ENCODE assay signal across 27 cellular contexts in the genomic region with DNA sequence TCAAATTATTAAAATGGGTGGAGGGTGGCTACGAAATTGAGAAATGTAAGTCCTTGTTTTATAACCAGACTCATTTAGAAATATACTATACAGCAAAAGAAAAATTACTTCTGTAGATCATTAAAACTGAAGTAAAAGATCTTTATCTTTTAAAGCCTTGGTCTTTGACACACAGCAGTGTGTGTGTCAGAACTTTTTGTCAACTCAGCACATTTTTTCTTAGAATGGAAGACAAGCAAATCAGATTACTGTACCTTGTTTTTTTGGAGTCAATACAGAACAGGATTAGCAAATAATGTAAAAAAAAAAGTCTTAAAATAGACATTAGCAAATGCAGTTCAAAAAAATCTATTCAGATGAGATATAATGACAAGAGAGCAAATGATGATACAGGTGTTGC.
"Had no signal": no experiment of that assay in that cellular context is flagged by ENCODE, and none has a peak within 500 bp of the region (broad histone marks: within the 10 kb centered on the region; RNA-seq: fewer than 3 reads in every experiment).

No MANE protein-coding gene starts in this region.

- H3K27ac ChIP-seq: SJCRH30, SK-N-MC had no signal

- H3K4me3 ChIP-seq: SJCRH30, SK-N-MC had no signal

- H3K9me3 ChIP-seq: SJCRH30 had no signal

- H3K4me3 Mint-ChIP-seq: activated CD4-positive, alpha-beta T cell treated with anti-CD3 and anti-CD28 coated beads for 36 hours; activated CD4-positive, alpha-beta T cell treated with anti-CD3 and anti-CD28 coated beads, Interleukin-2, amount 10 ng/mL, durations not matched to agents 7 days and 5 days; activated CD8-positive, alpha-beta T cell treated with anti-CD3 and anti-CD28 coated beads, Interleukin-2, amount 10 ng/mL, durations not matched to agents 7 days and 5 days; activated naive CD4-positive, alpha-beta T cell treated with anti-CD3 and anti-CD28 coated beads for 36 hours; activated T-cell treated with anti-CD3 and anti-CD28 coated beads, Interleukin-2, amount 50 U/mL, for 24 hours; brain; WTC11 had no signal

- H3K4me1 ChIP-seq: SJCRH30 had no signal

- DNase-seq: activated CD4-positive, alpha-beta T cell treated with anti-CD3 and anti-CD28 coated beads for 36 hours; activated CD4-positive, alpha-beta T cell treated with anti-CD3 and anti-CD28 coated beads, Interleukin-2, amount 10 ng/mL, durations not matched to agents 7 days and 5 days; activated CD4-positive, alpha-beta T cell treated with anti-CD3 and anti-CD28 coated beads, Interleukin-2, amount 50 U/mL, for 48 hours; activated CD8-positive, alpha-beta T cell treated with anti-CD3 and anti-CD28 coated beads, Interleukin-2, amount 10 ng/mL, durations not matched to agents 7 days and 5 days; activated gamma-delta T cell treated with Interleukin-2 at 50 U/mL for 16 hours; activated naive CD4-positive, alpha-beta T cell treated with anti-CD3 and anti-CD28 coated beads for 36 hours; activated T-cell treated with anti-CD3 and anti-CD28 coated beads, Interleukin-2, amount 50 U/mL, for 24 hours; anterior cingulate cortex; caudate nucleus; cerebellar nuclear complex; NCI-H1092 treated with DMSO at 0.1 percent for 48 hours; NCI-H1417; NCI-H146; NCI-H187 treated with DMSO at 0.1 percent for 48 hours; NCI-H2081; NCI-H226; NCI-H524 treated with DMSO at 0.1 percent for 48 hours; SHP77; SJCRH30; T1000 had no signal

- H3K27me3 Mint-ChIP-seq: activated CD4-positive, alpha-beta T cell treated with anti-CD3 and anti-CD28 coated beads for 36 hours; activated CD4-positive, alpha-beta T cell treated with anti-CD3 and anti-CD28 coated beads, Interleukin-2, amount 10 ng/mL, durations not matched to agents 7 days and 5 days; activated T-cell treated with anti-CD3 and anti-CD28 coated beads, Interleukin-2, amount 50 U/mL, for 24 hours; brain had no signal

- H3K36me3 Mint-ChIP-seq: activated naive CD4-positive, alpha-beta T cell treated with anti-CD3 and anti-CD28 coated beads, Interleukin-2, amount 50 U/mL, for 72 hours; WTC11 had no signal

- H3K4me1 Mint-ChIP-seq: activated CD4-positive, alpha-beta T cell treated with anti-CD3 and anti-CD28 coated beads for 36 hours; activated CD4-positive, alpha-beta T cell treated with anti-CD3 and anti-CD28 coated beads, Interleukin-2, amount 10 ng/mL, durations not matched to agents 7 days and 5 days; brain had no signal

- FAIRE-seq: bronchial epithelial cell had no signal

- H3K27ac Mint-ChIP-seq: activated CD4-positive, alpha-beta T cell treated with anti-CD3 and anti-CD28 coated beads for 36 hours; activated CD4-positive, alpha-beta T cell treated with anti-CD3 and anti-CD28 coated beads, Interleukin-2, amount 10 ng/mL, durations not matched to agents 7 days and 5 days; activated CD8-positive, alpha-beta T cell treated with anti-CD3 and anti-CD28 coated beads, Interleukin-2, amount 10 ng/mL, durations not matched to agents 7 days and 5 days; activated naive CD4-positive, alpha-beta T cell treated with anti-CD3 and anti-CD28 coated beads for 36 hours; activated naive CD4-positive, alpha-beta T cell treated with anti-CD3 and anti-CD28 coated beads, Interleukin-2, amount 50 U/mL, for 72 hours; activated T-cell treated with anti-CD3 and anti-CD28 coated beads, Interleukin-2, amount 50 U/mL, for 24 hours; brain; WTC11 had no signal

- H3K36me3 ChIP-seq: SJCRH30 had no signal

- H3K9me3 Mint-ChIP-seq: activated CD4-positive, alpha-beta T cell treated with anti-CD3 and anti-CD28 coated beads, Interleukin-2, amount 10 ng/mL, durations not matched to agents 7 days and 5 days; activated naive CD4-positive, alpha-beta T cell treated with anti-CD3 and anti-CD28 coated beads for 36 hours; activated naive CD4-positive, alpha-beta T cell treated with anti-CD3 and anti-CD28 coated beads, Interleukin-2, amount 50 U/mL, for 72 hours; activated T-cell treated with anti-CD3 and anti-CD28 coated beads, Interleukin-2, amount 50 U/mL, for 24 hours; WTC11 had no signal

- ATAC-seq: activated CD4-positive, alpha-beta T cell treated with anti-CD3 and anti-CD28 coated beads for 36 hours; activated CD4-positive, CD25-positive, alpha-beta regulatory T cell treated with anti-CD3 and anti-CD28 coated beads, Interleukin-2, amount 50 U/mL, for 24 hours; activated CD8-positive, alpha-beta T cell treated with anti-CD3 and anti-CD28 coated beads, Interleukin-2, amount 10 ng/mL, durations not matched to agents 7 days and 5 days; activated naive CD4-positive, alpha-beta T cell treated with anti-CD3 and anti-CD28 coated beads, Interleukin-2, amount 50 U/mL, for 72 hours; Panc1; WTC11 had no signal
